In genomic region chr11:87307101-87307500, GRCh38 we compare ENCODE assay signal across 18 cellular contexts.
DNase-seq lines count a peak whose midpoint lies in the region; ATAC-seq, FAIRE-seq and TF ChIP-seq lines count a peak whose summit lies in the region.
"Had no signal": no experiment of that assay in that cellular context is flagged by ENCODE, and none has a peak within 500 bp of the region (broad histone marks: within the 10 kb centered on the region; RNA-seq: fewer than 3 reads in every experiment).

No MANE protein-coding gene starts in this region.

- H3K36me3 ChIP-seq in Karpas-422 (ENCODE audit: insufficient read depth, low read length) (peaks cover 77% of the 10 kb centered on the region), adipocyte (ENCODE audit: control insufficient read depth, insufficient read depth, low read length, severe bottlenecking) (peaks cover 42% of the 10 kb centered on the region), left ventricle myocardium inferior (peaks cover 15% of the 10 kb centered on the region), gastrocnemius medialis (no peaks in the 10 kb centered on the region), pancreas (no peaks in the 10 kb centered on the region)
- H3K36me3 ChIP-seq: Peyer's patch had no signal

- ATAC-seq in gastrocnemius medialis (peak; percentile 54 to 55), pancreas (no peak)

- H3K4me3 ChIP-seq in Karpas-422 (ENCODE audit: low read length) (no peak overlapping the region), adipocyte (ENCODE audit: low read length) (no peak overlapping the region), left ventricle myocardium inferior (no peak overlapping the region), gastrocnemius medialis (no peak overlapping the region), pancreas (no peak overlapping the region)
- H3K4me3 ChIP-seq: Peyer's patch had no signal

- intact Hi-C loops in left ventricle myocardium inferior (cut with micrococcal nuclease) (no loop called here), gastrocnemius medialis (cut with DNase I; ENCODE audit: low total_unique reads) (no loop called here), pancreas (cut with DNase I) (no loop called here)

- TF ChIP-seq CTCF in left ventricle myocardium inferior (IDR thresholded peaks at IDR 0.05; ENCODE audit: borderline replicate concordance) (no peak), gastrocnemius medialis (IDR thresholded peaks at IDR 0.05 in 4 of 5, conservative IDR thresholded peaks at IDR 0.05 in 1 of 5) (no peak), pancreas (IDR thresholded peaks at IDR 0.05) (no peak)

- no peaks in the 10 kb centered on the region for H4K20me1 ChIP-seq in Karpas-422 (ENCODE audit: insufficient read depth, low read depth, low read length)

- H3K9me2 ChIP-seq in Karpas-422 (replicated peaks; ENCODE audit: insufficient read depth, low read length): no peaks in the 10 kb centered on the region

- DNase-seq in Karpas-422: no peak
- DNase-seq in adipocyte (ENCODE audit: low read depth): peak; percentile 14
- DNase-seq in left ventricle myocardium inferior: no peak
- DNase-seq in gastrocnemius medialis: no peak
- DNase-seq in mesenteric fat pad (ENCODE audit: low spot score): no peak
- no peak for DNase-seq in NCI-H2196 treated with DMSO at 0.1 percent for 48 hours (lab: John Stamatoyannopoulos, UW; ENCODE audit: unreplicated experiment)
- no peak for DNase-seq in pancreas
- DNase-seq in activated CD4-positive, alpha-beta T cell treated with anti-CD3 and anti-CD28 coated beads for 4 hours: no peak
- DNase-seq: ACHN, DMS53, HCEC 1CT, NCI-H1105 treated with DMSO at 0.1 percent for 48 hours, NCI-H187 treated with DMSO at 0.1 percent for 48 hours, NCI-H2171, NCI-H510A, NCI-H82, Peyer's patch, SHP77 treated with DMSO at 0.1 percent for 48 hours had no signal

- H3K27ac ChIP-seq in Karpas-422 (ENCODE audit: low read length) (peak overlapping the region; percentile 84), left ventricle myocardium inferior (replicated peaks) (peak overlapping the region; percentile 47), gastrocnemius medialis (peak overlapping the region in 1 of 4 donors; percentile 21), pancreas (no peak overlapping the region)
- H3K27ac ChIP-seq: Peyer's patch had no signal

- no peak overlapping the region for H3K4me2 ChIP-seq in Karpas-422 (ENCODE audit: low read depth, low read length, poor library complexity, severe bottlenecking)

- peaks cover 25% of the 10 kb centered on the region for H3K79me2 ChIP-seq in Karpas-422 (ENCODE audit: low read length)

- no peak overlapping the region for H2AFZ ChIP-seq in Karpas-422 (ENCODE audit: low read length)

- TF ChIP-seq POLR2A in gastrocnemius medialis (IDR thresholded peaks at IDR 0.05): no peak

- H3K9ac ChIP-seq in Karpas-422 (ENCODE audit: low read length): no peak overlapping the region
- H3K9ac ChIP-seq in adipocyte (ENCODE audit: low read length): no peak overlapping the region

- H3K9me3 ChIP-seq in Karpas-422 (ENCODE audit: low read length) (no peaks in the 10 kb centered on the region), adipocyte (ENCODE audit: control insufficient read depth, low read length) (no peaks in the 10 kb centered on the region), left ventricle myocardium inferior (replicated peaks) (no peaks in the 10 kb centered on the region), gastrocnemius medialis (no peaks in the 10 kb centered on the region), pancreas (no peaks in the 10 kb centered on the region)
- H3K9me3 ChIP-seq: Peyer's patch had no signal

- WGBS in pancreas, 2 donors: 83 to 86% methylated on average over 1 of the region's 1 CpG

- H3K27me3 ChIP-seq in Karpas-422 (ENCODE audit: low read length): no peaks in the 10 kb centered on the region
- H3K27me3 ChIP-seq in adipocyte (replicated peaks; ENCODE audit: control insufficient read depth, insufficient read depth, low read length): no peaks in the 10 kb centered on the region
- H3K27me3 ChIP-seq in left ventricle myocardium inferior (ENCODE audit: low read depth): no peaks in the 10 kb centered on the region
- H3K27me3 ChIP-seq in gastrocnemius medialis: no peaks in the 10 kb centered on the region
- H3K27me3 ChIP-seq in pancreas: no peaks in the 10 kb centered on the region
- H3K27me3 ChIP-seq: Peyer's patch had no signal

- FAIRE-seq in pancreas (lab: Jason Lieb, UNC): no peak

- peaks cover 86% of the 10 kb centered on the region for H3K4me1 ChIP-seq in Karpas-422 (ENCODE audit: low read length)
- peaks cover 17% of the 10 kb centered on the region for H3K4me1 ChIP-seq in adipocyte (ENCODE audit: control insufficient read depth, insufficient read depth, low read length)
- peaks cover 38% of the 10 kb centered on the region for H3K4me1 ChIP-seq in left ventricle myocardium inferior
- H3K4me1 ChIP-seq in gastrocnemius medialis: peaks cover 0 to 4% of the 10 kb centered on the region in 2 donors
- no peaks in the 10 kb centered on the region for H3K4me1 ChIP-seq in pancreas
- H3K4me1 ChIP-seq: Peyer's patch had no signal

- in situ Hi-C loops in gastrocnemius medialis (cut with MboI; ENCODE audit: low sequenced_read_pairs in 4 of 4): no loop called here

Comparison
In these comparisons a context has a peak if more than half of its experiments do, and no peak if none do; other contexts are left out.
1. H3K27ac ChIP-seq: peak in Karpas-422 (single experiment) and left ventricle myocardium inferior (single experiment); none in pancreas (0 of 4).
2. ATAC-seq: peak in gastrocnemius medialis (2 of 2); none in pancreas (0 of 4).